In genomic region chr3:110711130-110711832, GRCh38 we compare ENCODE assay signal across 23 cellular contexts.
"Had no signal": no experiment of that assay in that cellular context is flagged by ENCODE, and none has a peak within 500 bp of the region (broad histone marks: within the 10 kb centered on the region; RNA-seq: fewer than 3 reads in every experiment).

No MANE protein-coding gene starts in this region.

- H3K4me1 Mint-ChIP-seq: activated naive CD4-positive, alpha-beta T cell treated with anti-CD3 and anti-CD28 coated beads, Interleukin-2, amount 50 U/mL, for 24 hours; central memory CD8-positive, alpha-beta T cell; natural killer cell; stimulated activated naive B cell treated with anti-CD40 and anti-IgM and Interleukin-4, amounts not matched to agents 10 μg/mL and 1 μg/mL and 100 μg/mL, for 72 hours had no signal

- H3K36me3 ChIP-seq: breast epithelium, esophagus muscularis mucosa, left ventricle myocardium inferior, uterus had no signal

- H3K36me3 Mint-ChIP-seq: activated naive CD4-positive, alpha-beta T cell treated with anti-CD3 and anti-CD28 coated beads, Interleukin-2, amount 50 U/mL, for 24 hours; natural killer cell; stimulated activated naive B cell treated with anti-CD40 and anti-IgM and Interleukin-4, amounts not matched to agents 10 μg/mL and 1 μg/mL and 100 μg/mL, for 72 hours had no signal

- H3K4me1 ChIP-seq: breast epithelium, esophagus muscularis mucosa, left ventricle myocardium inferior, testis, uterus had no signal

- H3K4me3 ChIP-seq: breast epithelium, esophagus muscularis mucosa, hepatocyte, left ventricle myocardium inferior, testis, uterus had no signal

- H3K4me2 ChIP-seq: hepatocyte had no signal

- H3K4me3 Mint-ChIP-seq: activated CD8-positive, alpha-beta T cell treated with anti-CD3 and anti-CD28 coated beads, Interleukin-2, amount 10 ng/mL, durations not matched to agents 7 days and 5 days; activated naive CD4-positive, alpha-beta T cell treated with anti-CD3 and anti-CD28 coated beads, Interleukin-2, amount 50 U/mL, for 24 hours; activated T-helper 1 cell treated with anti-CD3 and anti-CD28 coated beads, Interleukin-12 subunit alpha, Interleukin-12 subunit beta, Interleukin-2, Interleukin-4 antibody, amounts not matched to agents 30 ng/mL and 10 ng/mL and 1 ng/mL, durations not matched to agents 14 hours and 24 hours and 36 hours; central memory CD8-positive, alpha-beta T cell; effector memory CD8-positive, alpha-beta T cell; natural killer cell; stimulated activated naive B cell treated with anti-CD40 and anti-IgM and Interleukin-4, amounts not matched to agents 10 μg/mL and 1 μg/mL and 100 μg/mL, for 72 hours had no signal

- H3K27ac Mint-ChIP-seq: activated CD8-positive, alpha-beta T cell treated with anti-CD3 and anti-CD28 coated beads, Interleukin-2, amount 10 ng/mL, durations not matched to agents 7 days and 5 days; activated naive CD4-positive, alpha-beta T cell treated with anti-CD3 and anti-CD28 coated beads, Interleukin-2, amount 50 U/mL, for 24 hours; activated T-helper 1 cell treated with anti-CD3 and anti-CD28 coated beads, Interleukin-12 subunit alpha, Interleukin-12 subunit beta, Interleukin-2, Interleukin-4 antibody, amounts not matched to agents 30 ng/mL and 10 ng/mL and 1 ng/mL, durations not matched to agents 14 hours and 24 hours and 36 hours; effector memory CD8-positive, alpha-beta T cell; natural killer cell; stimulated activated naive B cell treated with anti-CD40 and anti-IgM and Interleukin-4, amounts not matched to agents 10 μg/mL and 1 μg/mL and 100 μg/mL, for 72 hours had no signal

- H2AFZ ChIP-seq: hepatocyte had no signal

- DNase-seq: activated CD4-positive, alpha-beta T cell treated with anti-CD3 and anti-CD28 coated beads for 48 hours; activated CD8-positive, alpha-beta T cell treated with anti-CD3 and anti-CD28 coated beads, Interleukin-2, amount 10 ng/mL, durations not matched to agents 7 days and 5 days; activated gamma-delta T cell treated with Interleukin-2 at 50 U/mL for 16 hours; anterior cingulate cortex; effector memory CD8-positive, alpha-beta T cell; glutamatergic neuron; left ventricle myocardium inferior; mammary epithelial cell; midbrain; natural killer cell; retina; stimulated activated CD4-positive, alpha-beta T cell treated with anti-CD3 and anti-CD28 coated beads, Interleukin-2, amount 100 ng/mL, for 48 hours; stimulated activated CD8-positive, alpha-beta memory T cell treated with anti-CD3 and anti-CD28 coated beads, Interleukin-4, amount 100 ng/mL, for 48 hours; stimulated activated naive B cell treated with anti-CD40 and anti-IgM and Interleukin-4, amounts not matched to agents 10 μg/mL and 1 μg/mL and 100 μg/mL, for 72 hours; testis; trophoblast cell; uterus had no signal

- H3K27me3 ChIP-seq: breast epithelium, esophagus muscularis mucosa, hepatocyte, testis, uterus had no signal

- H3K9me3 Mint-ChIP-seq: activated naive CD4-positive, alpha-beta T cell treated with anti-CD3 and anti-CD28 coated beads, Interleukin-2, amount 50 U/mL, for 24 hours; activated T-helper 1 cell treated with anti-CD3 and anti-CD28 coated beads, Interleukin-12 subunit alpha, Interleukin-12 subunit beta, Interleukin-2, Interleukin-4 antibody, amounts not matched to agents 30 ng/mL and 10 ng/mL and 1 ng/mL, durations not matched to agents 14 hours and 24 hours and 36 hours; central memory CD8-positive, alpha-beta T cell; effector memory CD8-positive, alpha-beta T cell had no signal

- H3K27ac ChIP-seq: breast epithelium, esophagus muscularis mucosa, left ventricle myocardium inferior, testis, uterus had no signal

- H3K9me3 ChIP-seq: breast epithelium, esophagus muscularis mucosa, testis, uterus had no signal

- H3K79me2 ChIP-seq: hepatocyte had no signal

- ATAC-seq: activated CD8-positive, alpha-beta T cell treated with anti-CD3 and anti-CD28 coated beads, Interleukin-2, amount 10 ng/mL, durations not matched to agents 7 days and 5 days; effector memory CD8-positive, alpha-beta T cell; natural killer cell; stimulated activated naive B cell treated with anti-CD40 and anti-IgM and Interleukin-4, amounts not matched to agents 10 μg/mL and 1 μg/mL and 100 μg/mL, for 72 hours had no signal

- H3K27me3 Mint-ChIP-seq: central memory CD8-positive, alpha-beta T cell; stimulated activated naive B cell treated with anti-CD40 and anti-IgM and Interleukin-4, amounts not matched to agents 10 μg/mL and 1 μg/mL and 100 μg/mL, for 72 hours had no signal
